8 cellular contexts compared by ENCODE assay signal in genomic region chr16:80231888-80232287, GRCh38.
A peak's percentile ranks its signal among the peaks of the same experiment; 100 is the strongest.
DNase-seq lines count a peak whose midpoint lies in the region; ATAC-seq and TF ChIP-seq lines count a peak whose summit lies in the region.

No MANE protein-coding gene starts in this region.

- H3K4me1 ChIP-seq in colonic mucosa = no peaks in the 10 kb centered on the region
- H3K4me1 ChIP-seq in lower lobe of right lung = no peaks in the 10 kb centered on the region

- no peaks in the 10 kb centered on the region for H3K9me3 ChIP-seq in colonic mucosa
- H3K9me3 ChIP-seq in lower lobe of right lung = no peaks in the 10 kb centered on the region

- DNase-seq in AG04449 (ENCODE audit: low read depth, low spot score) = peak; percentile 28
- DNase-seq in epithelial cell of esophagus (ENCODE audit: low read depth) = peak; percentile 86
- no peak for DNase-seq in NCI-H774 (lab: John Stamatoyannopoulos, UW)
- no peak for DNase-seq in colonic mucosa
- no peak for DNase-seq in lower lobe of right lung
- no peak for DNase-seq in T-helper 9 cell

- intact Hi-C loops in colonic mucosa (cut with DNase I) (no loop called here), lower lobe of right lung (cut with DNase I) (no loop called here)

- no peak overlapping the region for H3K9ac ChIP-seq in colonic mucosa (ENCODE audit: low read depth in 2 of 2, low read length in 2 of 2)

- H3K36me3 ChIP-seq in colonic mucosa (no peaks in the 10 kb centered on the region), lower lobe of right lung (no peaks in the 10 kb centered on the region)

- ATAC-seq in GM19025 (IDR thresholded peaks at IDR 0.05; ENCODE audit: low read depth, unreplicated experiment) (peak; percentile 53), HG03108 (IDR thresholded peaks at IDR 0.05; ENCODE audit: unreplicated experiment) (peak; percentile 96), lower lobe of right lung (no peak)

- H3K4me3 ChIP-seq in AG04449 (ENCODE audit: low read depth, low read length) = no peak overlapping the region
- no peak overlapping the region for H3K4me3 ChIP-seq in epithelial cell of esophagus (ENCODE audit: low read length)
- no peak overlapping the region for H3K4me3 ChIP-seq in colonic mucosa
- H3K4me3 ChIP-seq in lower lobe of right lung = no peak overlapping the region

- no peak overlapping the region for H3K27ac ChIP-seq in colonic mucosa
- no peak overlapping the region for H3K27ac ChIP-seq in lower lobe of right lung

- no peaks in the 10 kb centered on the region for H3K27me3 ChIP-seq in colonic mucosa
- no peaks in the 10 kb centered on the region for H3K27me3 ChIP-seq in lower lobe of right lung (ENCODE audit: low read depth)

- POLR2A ChIA-PET in AG04449 (lab: Yijun Ruan, JAX) = no interaction called here

- CTCF ChIA-PET in AG04449 (lab: Yijun Ruan, JAX) = interaction anchor here (1.8 kb wide), 1 partner anchor 56 kb away, joined by 3 read pairs; no protein-coding TSS in a partner anchor

- no peak for TF ChIP-seq CTCF in AG04449 (IDR thresholded peaks at IDR 0.05; ENCODE audit: insufficient read depth, low read length, missing control alignments)
- no peak for TF ChIP-seq CTCF in epithelial cell of esophagus (IDR thresholded peaks at IDR 0.05; ENCODE audit: insufficient read depth, low read depth, low read length, missing control alignments)
- TF ChIP-seq CTCF in colonic mucosa (IDR thresholded peaks at IDR 0.05) = no peak
- TF ChIP-seq CTCF in lower lobe of right lung (IDR thresholded peaks at IDR 0.05) = no peak

Comparison
In these comparisons a context has a peak if more than half of its experiments do, and no peak if none do; other contexts are left out.
1. DNase-seq: peak in AG04449 (single experiment) and epithelial cell of esophagus (single experiment); none in NCI-H774 (single experiment), colonic mucosa (single experiment), lower lobe of right lung (single experiment) and T-helper 9 cell (single experiment).
2. ATAC-seq: peak in GM19025 (single experiment) and HG03108 (single experiment); none in lower lobe of right lung (0 of 2).